In genomic region chr10:132970641-132971438, GRCh38 we compare ENCODE assay signal across 21 cellular contexts. TPM values are rescaled to one million over a fixed set of nuclear protein-coding genes. Genes with fewer than 3 reads are reported as not detected.
"Had no signal": no experiment of that assay in that cellular context is flagged by ENCODE, and none has a peak within 500 bp of the region (broad histone marks: within the 10 kb centered on the region; RNA-seq: fewer than 3 reads in every experiment).

No MANE protein-coding gene starts in this region.

- H3K9me3 ChIP-seq: body of pancreas, mucosa of descending colon, pancreas, thyroid gland, vagina had no signal

- FAIRE-seq: islet of Langerhans, pancreas had no signal

- H3K4me1 ChIP-seq: body of pancreas, pancreas, vagina had no signal

- ATAC-seq: body of pancreas, left colon, mucosa of descending colon, pancreas had no signal

- H3K27ac ChIP-seq: body of pancreas, pancreas, SK-N-MC, thyroid gland, vagina had no signal

- H3K27me3 ChIP-seq: thyroid gland, vagina had no signal

- H3K4me3 ChIP-seq: body of pancreas, mucosa of descending colon, pancreas, SK-N-MC, thyroid gland, vagina had no signal

- DNase-seq: activated CD4-positive, alpha-beta T cell treated with anti-CD3 and anti-CD28 coated beads, Interleukin-2, amount 10 ng/mL, durations not matched to agents 7 days and 5 days; activated CD4-positive, CD25-positive, alpha-beta regulatory T cell; activated CD8-positive, alpha-beta memory T cell treated with anti-CD3 and anti-CD28 coated beads, Interleukin-2, amount 50 U/mL, for 48 hours; activated naive CD8-positive, alpha-beta T cell treated with anti-CD3 and anti-CD28 coated beads, Interleukin-2, amount 10 ng/mL, durations not matched to agents 7 days and 5 days; foreskin fibroblast; hippocampal formation; left colon; mucosa of descending colon; naive B cell; stimulated activated CD4-positive, alpha-beta T cell treated with anti-CD3 and anti-CD28 coated beads, Interleukin-12 subunit alpha, Interleukin-12 subunit beta, amount 100 ng/mL, for 4 hours; stimulated activated CD4-positive, alpha-beta T cell treated with anti-CD3 and anti-CD28 coated beads, Interleukin-1b, Interleukin-23, amount 100 ng/mL, for 48 hours; stimulated activated naive CD4-positive, alpha-beta T cell treated with Interleukin-2 at 50 U/mL for 16 hours; T-helper 1 cell; T-helper 9 cell; thyroid gland had no signal

- H3K36me3 ChIP-seq: pancreas, thyroid gland, vagina had no signal

RNA-seq across cellular contexts. Expression of gene CFAP46, which starts 28.5 kb away (rescaled TPM):
- total RNA-seq: activated CD4-positive, alpha-beta T cell treated with anti-CD3 and anti-CD28 coated beads, Interleukin-2, amount 10 ng/mL, durations not matched to agents 7 days and 5 days; activated naive CD8-positive, alpha-beta T cell treated with anti-CD3 and anti-CD28 coated beads, Interleukin-2, amount 10 ng/mL, durations not matched to agents 7 days and 5 days; subcutaneous adipose tissue; vagina had no signal
